23 cellular contexts compared by ENCODE assay signal in genomic region chr5:169906745-169907649, GRCh38.
DNase-seq lines count a peak whose midpoint lies in the region; ATAC-seq and TF ChIP-seq lines count a peak whose summit lies in the region.
"Had no signal": no experiment of that assay in that cellular context is flagged by ENCODE, and none has a peak within 500 bp of the region (broad histone marks: within the 10 kb centered on the region; RNA-seq: fewer than 3 reads in every experiment).

No MANE protein-coding gene starts in this region.

- H2AFZ ChIP-seq in IMR-90 (replicated peaks; ENCODE audit: low read length, poor library complexity): no peak overlapping the region

- H3K4me1 Mint-ChIP-seq in stimulated activated naive CD8-positive, alpha-beta T cell treated with anti-CD3 and anti-CD28 coated beads, Interleukin-15, Interleukin-2, amounts not matched to agents 100 ng/mL and 50 ng/mL, for 24 hours (ENCODE audit: low read depth): peaks cover 4% of the 10 kb centered on the region
- H3K4me1 Mint-ChIP-seq in stimulated activated naive CD8-positive, alpha-beta T cell treated with anti-CD3 and anti-CD28 coated beads, Interleukin-15, amount 100 ng/mL, for 72 hours: peaks cover 13% of the 10 kb centered on the region
- H3K4me1 Mint-ChIP-seq in chondrocyte (ENCODE audit: low read depth): peaks cover 6% of the 10 kb centered on the region

- H3K23ac ChIP-seq in IMR-90 (ENCODE audit: low read depth, low read length): no peak overlapping the region

- H3K36me3 Mint-ChIP-seq in stimulated activated naive CD8-positive, alpha-beta T cell treated with anti-CD3 and anti-CD28 coated beads, Interleukin-15, Interleukin-2, amounts not matched to agents 100 ng/mL and 50 ng/mL, for 24 hours (ENCODE audit: low read depth): peaks cover 2% of the 10 kb centered on the region
- H3K36me3 Mint-ChIP-seq in chondrocyte (ENCODE audit: low read depth): no peaks in the 10 kb centered on the region

- H3K27ac Mint-ChIP-seq in stimulated activated naive CD8-positive, alpha-beta T cell treated with anti-CD3 and anti-CD28 coated beads, Interleukin-15, Interleukin-2, amounts not matched to agents 100 ng/mL and 50 ng/mL, for 24 hours: peak overlapping the region; percentile 26
- no peak overlapping the region for H3K27ac Mint-ChIP-seq in stimulated activated naive CD8-positive, alpha-beta T cell treated with anti-CD3 and anti-CD28 coated beads, Interleukin-15, amount 100 ng/mL, for 72 hours
- no peak overlapping the region for H3K27ac Mint-ChIP-seq in chondrocyte (ENCODE audit: unreplicated experiment)
- H3K27ac Mint-ChIP-seq: stimulated activated effector memory CD8-positive, alpha-beta T cell treated with anti-CD3 and anti-CD28 coated beads, Interleukin-12 subunit alpha, Interleukin-12 subunit beta, amount 100 ng/mL, for 72 hours; T-helper 1 cell treated with Interleukin-12 subunit alpha and Interleukin-12 subunit beta and Interleukin-4 antibody, amounts not matched to agents 30 μg/mL and 1 μg/mL, for 36 hours had no signal

- H2BK5ac ChIP-seq in IMR-90 (ENCODE audit: low read depth, low read length, poor library complexity, severe bottlenecking): no peak overlapping the region

- CTCF ChIA-PET in IMR-90 (lab: Yijun Ruan, JAX): interaction anchor here (0.6 to 2.7 kb wide), 3 partner anchors 10 to 110 kb away, joined by 3 to 8 read pairs (median 5); partner anchors contain the start of gene INSYN2B

- TF ChIP-seq RAD21 in IMR-90 (IDR thresholded peaks at IDR 0.05; ENCODE audit: low read length): no peak

- no peaks in the 10 kb centered on the region for H3K36me3 ChIP-seq in IMR-90 (ENCODE audit: control insufficient read depth, insufficient read depth, low read length)
- H3K36me3 ChIP-seq: pancreas, sigmoid colon, SJSA1 had no signal

- TF ChIP-seq CTCF in IMR-90 (conservative IDR thresholded peaks at IDR 0.05; ENCODE audit: low read depth, low read length) (no peak), cardiac fibroblast (IDR thresholded peaks at IDR 0.05; ENCODE audit: low read depth, low read length) (no peak), coronary artery (IDR thresholded peaks at IDR 0.05) (no peak), chondrocyte (IDR thresholded peaks at IDR 0.05) (no peak)

- H3K9me3 ChIP-seq in IMR-90 (ENCODE audit: control insufficient read depth, insufficient read depth, low read length): no peaks in the 10 kb centered on the region
- H3K9me3 ChIP-seq: pancreas, sigmoid colon, SJSA1 had no signal

- H2AK9ac ChIP-seq in IMR-90 (replicated peaks; ENCODE audit: low read depth, low read length, poor library complexity): no peak overlapping the region

- H4K91ac ChIP-seq in IMR-90 (ENCODE audit: insufficient read depth, low read depth, low read length): no peak overlapping the region

- no peaks in the 10 kb centered on the region for H3K27me3 ChIP-seq in IMR-90 (ENCODE audit: control insufficient read depth, insufficient read depth, low read length)
- H3K27me3 ChIP-seq: pancreas, sigmoid colon, SJSA1 had no signal

- POLR2A ChIA-PET in IMR-90 (lab: Charles Lee; ENCODE audit: unreplicated experiment): interaction anchor here (0.6 kb wide), 2 partner anchors 9 to 372 kb away, joined by 3 to 4 read pairs; no protein-coding TSS in a partner anchor

- no peak overlapping the region for H2BK120ac ChIP-seq in IMR-90 (ENCODE audit: low read depth, low read length)

- no peak overlapping the region for H4K8ac ChIP-seq in IMR-90 (ENCODE audit: low read depth in 2 of 2, low read length in 2 of 2)

- peaks cover 13 to 23% of the 10 kb centered on the region in 2 experiments for H3K79me1 ChIP-seq in IMR-90 (ENCODE audit: low read depth in 1 of 2, low read length in 2 of 2)

- no peak for TF ChIP-seq POLR2A in IMR-90 (IDR thresholded peaks at IDR 0.05; ENCODE audit: low read depth, low read length)

- H3K4ac ChIP-seq in IMR-90 (ENCODE audit: low read depth, low read length): no peak overlapping the region

- no peak overlapping the region for H3K14ac ChIP-seq in IMR-90 (replicated peaks; ENCODE audit: low read depth, low read length)

- no peak overlapping the region for H3K4me2 ChIP-seq in IMR-90 (ENCODE audit: low read depth, low read length)

- H3K27ac ChIP-seq in IMR-90 (ENCODE audit: insufficient read depth, low read length): no peak overlapping the region
- H3K27ac ChIP-seq in coronary artery: no peak overlapping the region
- H3K27ac ChIP-seq: pancreas, sigmoid colon, SJSA1, VCaP had no signal

- H3K9me3 Mint-ChIP-seq in stimulated activated naive CD8-positive, alpha-beta T cell treated with anti-CD3 and anti-CD28 coated beads, Interleukin-15, Interleukin-2, amounts not matched to agents 100 ng/mL and 50 ng/mL, for 24 hours: no peaks in the 10 kb centered on the region
- no peaks in the 10 kb centered on the region for H3K9me3 Mint-ChIP-seq in stimulated activated naive CD8-positive, alpha-beta T cell treated with anti-CD3 and anti-CD28 coated beads, Interleukin-15, amount 100 ng/mL, for 72 hours
- no peaks in the 10 kb centered on the region for H3K9me3 Mint-ChIP-seq in chondrocyte (ENCODE audit: low read depth)
- H3K9me3 Mint-ChIP-seq: effector memory CD8-positive, alpha-beta T cell; naive B cell; stimulated activated effector memory CD8-positive, alpha-beta T cell treated with anti-CD3 and anti-CD28 coated beads, Interleukin-12 subunit alpha, Interleukin-12 subunit beta, amount 100 ng/mL, for 72 hours; T-helper 1 cell treated with Interleukin-12 subunit alpha and Interleukin-12 subunit beta and Interleukin-4 antibody, amounts not matched to agents 30 μg/mL and 1 μg/mL, for 36 hours had no signal

- no peak for DNase-seq in stimulated activated naive CD8-positive, alpha-beta T cell treated with anti-CD3 and anti-CD28 coated beads, Interleukin-15, amount 100 ng/mL, for 72 hours
- DNase-seq in IMR-90 (peak; percentile 22), cardiac fibroblast (ENCODE audit: low read depth in 2 of 2) (peak; percentile 7 to 21), NCI-H82 (lab: John Stamatoyannopoulos, UW) (no peak), coronary artery (ENCODE audit: low spot score) (no peak), chondrocyte (ENCODE audit: low spot score) (no peak)
- DNase-seq: activated CD8-positive, alpha-beta memory T cell treated with anti-CD3 and anti-CD28 coated beads, Interleukin-2, amount 50 U/mL, for 48 hours; activated gamma-delta T cell treated with Interleukin-2 at 50 U/mL for 16 hours; amniotic stem cell; cerebellar nuclear complex; effector memory CD8-positive, alpha-beta T cell; hippocampal formation; naive B cell; NCI-H1694; NCI-H446 treated with DMSO at 0.1 percent for 48 hours; pancreas; sigmoid colon had no signal

- peaks cover 3% of the 10 kb centered on the region; the same call in 1 of the 2 replicates for H3K9me1 ChIP-seq in IMR-90 (ENCODE audit: insufficient read depth, low read length)

- no peaks in the 10 kb centered on the region for H4K20me1 ChIP-seq in IMR-90 (ENCODE audit: insufficient read depth, low read length)

- 87% methylated on average over 3 of the region's 8 CpGs; no CpG with 5 or more reads in 1 of the 2 experiments for WGBS in IMR-90 (ENCODE audit: extremely low coverage in 2 of 2, insufficient read length in 1 of 2), 2 experiments

- no peak overlapping the region for H2BK20ac ChIP-seq in IMR-90 (ENCODE audit: low read depth, low read length)

- H3K4me3 ChIP-seq in IMR-90 (ENCODE audit: insufficient read depth, low read depth, low read length) (no peak overlapping the region), cardiac fibroblast (replicated peaks in 1 of 2; ENCODE audit: low read depth in 2 of 2, low read length in 2 of 2) (no peak overlapping the region), coronary artery (no peak overlapping the region)
- H3K4me3 ChIP-seq: pancreas, sigmoid colon, SJSA1 had no signal

- H4K5ac ChIP-seq in IMR-90 (ENCODE audit: low read depth, low read length): no peak overlapping the region

- no peak overlapping the region for H2AK5ac ChIP-seq in IMR-90 (ENCODE audit: low read depth, low read length)

- H3K18ac ChIP-seq in IMR-90 (ENCODE audit: low read depth, low read length): no peak overlapping the region

- dilution Hi-C loops in IMR-90 (cut with HindIII; ENCODE audit: low sequenced_read_pairs, unreplicated experiment): no loop called here

- H3K4me1 ChIP-seq in IMR-90 (ENCODE audit: control insufficient read depth, insufficient read depth, low read length): no peaks in the 10 kb centered on the region
- H3K4me1 ChIP-seq: pancreas, sigmoid colon, SJSA1 had no signal

- no peak for ATAC-seq in stimulated activated naive CD8-positive, alpha-beta T cell treated with anti-CD3 and anti-CD28 coated beads, Interleukin-15, amount 100 ng/mL, for 72 hours
- ATAC-seq in IMR-90 (ENCODE audit: low read depth): peak; percentile 82
- no peak for ATAC-seq in esophagus mucosa
- ATAC-seq: effector memory CD8-positive, alpha-beta T cell; pancreas; stimulated activated effector memory CD8-positive, alpha-beta T cell treated with anti-CD3 and anti-CD28 coated beads, Interleukin-12 subunit alpha, Interleukin-12 subunit beta, amount 100 ng/mL, for 72 hours had no signal

- no peak overlapping the region for H3K9ac ChIP-seq in IMR-90 (ENCODE audit: low read depth, low read length)

- intact Hi-C loops in IMR-90 (cut with micrococcal nuclease): no loop called here

- H3K56ac ChIP-seq in IMR-90 (ENCODE audit: extremely low read depth, insufficient read depth, low read length): no peak overlapping the region

- no peaks in the 10 kb centered on the region for H3K27me3 Mint-ChIP-seq in stimulated activated naive CD8-positive, alpha-beta T cell treated with anti-CD3 and anti-CD28 coated beads, Interleukin-15, Interleukin-2, amounts not matched to agents 100 ng/mL and 50 ng/mL, for 24 hours
- no peaks in the 10 kb centered on the region for H3K27me3 Mint-ChIP-seq in stimulated activated naive CD8-positive, alpha-beta T cell treated with anti-CD3 and anti-CD28 coated beads, Interleukin-15, amount 100 ng/mL, for 72 hours
- H3K27me3 Mint-ChIP-seq in chondrocyte (ENCODE audit: low read depth): no peaks in the 10 kb centered on the region
- H3K27me3 Mint-ChIP-seq: effector memory CD8-positive, alpha-beta T cell; naive B cell had no signal

- BruUV-seq in IMR-90 (replicated peaks; lab: Mats Ljungman, UMichigan): no TSS peak

- no peak overlapping the region for H2BK15ac ChIP-seq in IMR-90 (ENCODE audit: low read depth, low read length)

- in situ Hi-C loops in IMR-90 (cut with MboI; ENCODE audit: low sequenced_read_pairs): no loop called here

- no peak overlapping the region for H3K4me3 Mint-ChIP-seq in stimulated activated naive CD8-positive, alpha-beta T cell treated with anti-CD3 and anti-CD28 coated beads, Interleukin-15, Interleukin-2, amounts not matched to agents 100 ng/mL and 50 ng/mL, for 24 hours
- no peak overlapping the region for H3K4me3 Mint-ChIP-seq in stimulated activated naive CD8-positive, alpha-beta T cell treated with anti-CD3 and anti-CD28 coated beads, Interleukin-15, amount 100 ng/mL, for 72 hours
- no peak overlapping the region for H3K4me3 Mint-ChIP-seq in chondrocyte (ENCODE audit: unreplicated experiment)
- H3K4me3 Mint-ChIP-seq: effector memory CD8-positive, alpha-beta T cell; naive B cell; stimulated activated effector memory CD8-positive, alpha-beta T cell treated with anti-CD3 and anti-CD28 coated beads, Interleukin-12 subunit alpha, Interleukin-12 subunit beta, amount 100 ng/mL, for 72 hours; T-helper 1 cell treated with Interleukin-12 subunit alpha and Interleukin-12 subunit beta and Interleukin-4 antibody, amounts not matched to agents 30 μg/mL and 1 μg/mL, for 36 hours had no signal

TF ChIP-seq in IMR-90, 13 proteins besides CTCF, POLR2A, EP300 and RAD21 (continues in another document):
- TF ChIP-seq MXI1 (IDR thresholded peaks at IDR 0.05; ENCODE audit: borderline replicate concordance, low read depth, low read length): no peak

Comparison
In these comparisons a context has a peak if more than half of its experiments do, and no peak if none do; other contexts are left out.
1. DNase-seq: peak in IMR-90 (single experiment) and cardiac fibroblast (2 of 2); none in stimulated activated naive CD8-positive, alpha-beta T cell treated with anti-CD3 and anti-CD28 coated beads, Interleukin-15, amount 100 ng/mL, for 72 hours (0 of 2), NCI-H82 (single experiment), coronary artery (single experiment) and chondrocyte (single experiment).